9 cellular contexts compared by ENCODE assay signal in genomic region chr9:10095208-10095607, GRCh38.
"Had no signal": no experiment of that assay in that cellular context is flagged by ENCODE, and none has a peak within 500 bp of the region (broad histone marks: within the 10 kb centered on the region; RNA-seq: fewer than 3 reads in every experiment).

No MANE protein-coding gene starts in this region.

- H3K36me3 ChIP-seq: HAP-1 had no signal

- H3K4me2 ChIP-seq: GM23338 had no signal

- H3K27ac ChIP-seq: GM23248 had no signal

- H2AFZ ChIP-seq: GM23248, GM23338 had no signal

- H3K9ac ChIP-seq: GM23248 had no signal

- H3K4me1 ChIP-seq: HAP-1 had no signal

- ATAC-seq: GM23338, HCT116 had no signal

- H3K9me3 ChIP-seq: HAP-1 had no signal

- DNase-seq: GM23248, GOT3, H7, H9, HCEC 1CT, HFFc6 had no signal

- H3K4me3 ChIP-seq: GM23248, GM23338, HAP-1 had no signal
